Comparison of ENCODE assay signal across 22 cellular contexts in genomic region chr2:74222300-74222650, GRCh38.
"Had no signal": no experiment of that assay in that cellular context is flagged by ENCODE, and none has a peak within 500 bp of the region (broad histone marks: within the 10 kb centered on the region; RNA-seq: fewer than 3 reads in every experiment).

No MANE protein-coding gene starts in this region.

- H3K36me3 ChIP-seq: colonic mucosa had no signal

- ATAC-seq: foreskin keratinocyte; left cardiac atrium; lower lobe of right lung; stimulated activated naive CD8-positive, alpha-beta T cell treated with anti-CD3 and anti-CD28 coated beads, Interleukin-15, Interleukin-2, amounts not matched to agents 100 U/mL and 50 U/mL, for 24 hours had no signal

- H3K4me1 ChIP-seq: colonic mucosa, lower lobe of right lung had no signal

- H3K9me3 Mint-ChIP-seq: activated CD4-positive, alpha-beta T cell treated with anti-CD3 and anti-CD28 coated beads, Interleukin-2, amount 10 ng/mL, durations not matched to agents 24 days and 14 days; activated T-helper 1 cell treated with anti-CD3 and anti-CD28 coated beads, Interleukin-12 subunit alpha, Interleukin-12 subunit beta, Interleukin-2, Interleukin-4 antibody, amounts not matched to agents 30 ng/mL and 10 ng/mL and 1 ng/mL, durations not matched to agents 14 hours and 24 hours and 36 hours; brain; central memory CD8-positive, alpha-beta T cell; nephron; T-helper 2 cell treated with Interferon-gamma antibody and Interleukin-4, amounts not matched to agents 5 μg/mL and 100 μg/mL, for 36 hours had no signal

- DNase-seq: activated CD4-positive, alpha-beta T cell treated with anti-CD3 and anti-CD28 coated beads, Interleukin-2, amount 10 ng/mL, durations not matched to agents 24 days and 14 days; activated CD8-positive, alpha-beta memory T cell treated with anti-CD3 and anti-CD28 coated beads, Interleukin-2, amount 50 U/mL, for 4 hours; anterior cingulate cortex; colonic mucosa; foreskin keratinocyte; hippocampal formation; left cardiac atrium; lower lobe of right lung; nucleus accumbens; stimulated activated CD4-positive, alpha-beta T cell treated with anti-CD3 and anti-CD28 coated beads, Interleukin-12 subunit alpha, Interleukin-12 subunit beta, amount 100 ng/mL, for 4 hours; stimulated activated CD4-positive, alpha-beta T cell treated with anti-CD3 and anti-CD28 coated beads, Interleukin-1b, Interleukin-23, amount 100 ng/mL, for 48 hours; stimulated activated CD8-positive, alpha-beta memory T cell treated with anti-CD3 and anti-CD28 coated beads, Interleukin-4, amount 100 ng/mL, for 48 hours; stimulated activated naive CD8-positive, alpha-beta T cell treated with anti-CD3 and anti-CD28 coated beads, Interleukin-15, Interleukin-2, amounts not matched to agents 100 U/mL and 50 U/mL, for 24 hours; substantia nigra; tibial artery had no signal

- H3K27ac ChIP-seq: colonic mucosa, foreskin keratinocyte, lower lobe of right lung, tibial artery had no signal

- H3K9me3 ChIP-seq: colonic mucosa, lower lobe of right lung, tibial artery had no signal

- H3K27me3 ChIP-seq: colonic mucosa, foreskin keratinocyte, tibial artery had no signal

- H3K27ac Mint-ChIP-seq: activated CD4-positive, alpha-beta T cell treated with anti-CD3 and anti-CD28 coated beads, Interleukin-2, amount 10 ng/mL, durations not matched to agents 24 days and 14 days; brain; nephron; T-helper 2 cell treated with Interferon-gamma antibody and Interleukin-4, amounts not matched to agents 5 μg/mL and 100 μg/mL, for 36 hours had no signal

- H3K4me1 Mint-ChIP-seq: central memory CD8-positive, alpha-beta T cell had no signal

- H3K4me3 ChIP-seq: colonic mucosa, lower lobe of right lung, tibial artery had no signal

- FAIRE-seq: islet of Langerhans, TTC549 had no signal

- H3K4me3 Mint-ChIP-seq: activated CD4-positive, alpha-beta T cell treated with anti-CD3 and anti-CD28 coated beads, Interleukin-2, amount 10 ng/mL, durations not matched to agents 24 days and 14 days; activated T-helper 1 cell treated with anti-CD3 and anti-CD28 coated beads, Interleukin-12 subunit alpha, Interleukin-12 subunit beta, Interleukin-2, Interleukin-4 antibody, amounts not matched to agents 30 ng/mL and 10 ng/mL and 1 ng/mL, durations not matched to agents 14 hours and 24 hours and 36 hours; brain; central memory CD8-positive, alpha-beta T cell; nephron; T-helper 2 cell treated with Interferon-gamma antibody and Interleukin-4, amounts not matched to agents 5 μg/mL and 100 μg/mL, for 36 hours had no signal

- H3K27me3 Mint-ChIP-seq: activated CD4-positive, alpha-beta T cell treated with anti-CD3 and anti-CD28 coated beads, Interleukin-2, amount 10 ng/mL, durations not matched to agents 24 days and 14 days; central memory CD8-positive, alpha-beta T cell had no signal
